Comparison of ENCODE assay signal across 1 cellular context in the genomic region with DNA sequence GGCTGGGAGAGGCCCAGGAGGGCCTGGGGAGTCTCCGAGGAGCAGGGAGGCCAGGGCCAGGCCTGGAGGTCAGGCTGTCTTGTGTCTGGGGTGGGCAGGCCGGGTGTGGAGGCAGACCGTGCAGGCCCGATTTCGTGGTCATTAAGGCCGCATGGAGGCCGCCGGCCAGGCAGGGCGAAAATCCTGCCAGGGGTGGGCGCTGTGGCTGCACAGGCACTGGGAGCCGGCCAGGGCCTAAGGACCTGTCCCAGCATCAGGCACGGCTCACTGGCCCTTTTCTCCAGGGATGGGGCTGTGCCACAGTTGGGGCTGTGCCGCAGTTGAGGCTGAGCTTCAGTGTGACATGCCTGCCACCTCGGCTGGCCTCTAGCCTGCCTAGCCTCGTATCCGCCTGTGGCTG.
TF ChIP-seq lines count a peak whose summit lies in the region.

No MANE protein-coding gene starts in this region.

TF ChIP-seq in HepG2, 621 proteins besides CTCF, POLR2A, EP300 and RAD21 (continued from another document and continues in another):
- no peak for TF ChIP-seq MAF1 (CRISPR knock-in tag; IDR thresholded peaks at IDR 0.05; ENCODE audit: borderline replicate concordance)
- TF ChIP-seq DNMT1 (CRISPR knock-in tag; IDR thresholded peaks at IDR 0.05) = no peak
- TF ChIP-seq SCMH1 (CRISPR knock-in tag; IDR thresholded peaks at IDR 0.05; ENCODE audit: borderline replicate concordance) = no peak
- TF ChIP-seq PHF21A (CRISPR knock-in tag; IDR thresholded peaks at IDR 0.05) = no peak
- no peak for TF ChIP-seq PHF8 (CRISPR knock-in tag; IDR thresholded peaks at IDR 0.05)
- no peak for TF ChIP-seq CBFB (CRISPR knock-in tag; IDR thresholded peaks at IDR 0.05)
- peak; percentile 98 for TF ChIP-seq ZBTB33 (CRISPR knock-in tag; IDR thresholded peaks at IDR 0.05)
- no peak for TF ChIP-seq ZKSCAN8 (CRISPR knock-in tag; IDR thresholded peaks at IDR 0.05; ENCODE audit: borderline replicate concordance)
- TF ChIP-seq PPARG (CRISPR knock-in tag; conservative IDR thresholded peaks at IDR 0.05) = no peak
- TF ChIP-seq, protein P1, sequence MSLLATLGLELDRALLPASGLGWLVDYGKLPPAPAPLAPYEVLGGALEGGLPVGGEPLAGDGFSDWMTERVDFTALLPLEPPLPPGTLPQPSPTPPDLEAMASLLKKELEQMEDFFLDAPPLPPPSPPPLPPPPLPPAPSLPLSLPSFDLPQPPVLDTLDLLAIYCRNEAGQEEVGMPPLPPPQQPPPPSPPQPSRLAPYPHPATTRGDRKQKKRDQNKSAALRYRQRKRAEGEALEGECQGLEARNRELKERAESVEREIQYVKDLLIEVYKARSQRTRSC (CRISPR knock-in tag; IDR thresholded peaks at IDR 0.05; ENCODE audit: low read depth) = no peak
- no peak for TF ChIP-seq KLF12 (CRISPR knock-in tag; IDR thresholded peaks at IDR 0.05; ENCODE audit: borderline replicate concordance)
- no peak for TF ChIP-seq SRSF1 (optimal IDR thresholded peaks at IDR 0.05; ENCODE audit: low read depth, low read length)
- TF ChIP-seq CCAR2 (optimal IDR thresholded peaks at IDR 0.05; ENCODE audit: low read depth, low read length) = no peak
- no peak for TF ChIP-seq RBM22 (optimal IDR thresholded peaks at IDR 0.05; ENCODE audit: low read length)
- TF ChIP-seq, protein P2, sequence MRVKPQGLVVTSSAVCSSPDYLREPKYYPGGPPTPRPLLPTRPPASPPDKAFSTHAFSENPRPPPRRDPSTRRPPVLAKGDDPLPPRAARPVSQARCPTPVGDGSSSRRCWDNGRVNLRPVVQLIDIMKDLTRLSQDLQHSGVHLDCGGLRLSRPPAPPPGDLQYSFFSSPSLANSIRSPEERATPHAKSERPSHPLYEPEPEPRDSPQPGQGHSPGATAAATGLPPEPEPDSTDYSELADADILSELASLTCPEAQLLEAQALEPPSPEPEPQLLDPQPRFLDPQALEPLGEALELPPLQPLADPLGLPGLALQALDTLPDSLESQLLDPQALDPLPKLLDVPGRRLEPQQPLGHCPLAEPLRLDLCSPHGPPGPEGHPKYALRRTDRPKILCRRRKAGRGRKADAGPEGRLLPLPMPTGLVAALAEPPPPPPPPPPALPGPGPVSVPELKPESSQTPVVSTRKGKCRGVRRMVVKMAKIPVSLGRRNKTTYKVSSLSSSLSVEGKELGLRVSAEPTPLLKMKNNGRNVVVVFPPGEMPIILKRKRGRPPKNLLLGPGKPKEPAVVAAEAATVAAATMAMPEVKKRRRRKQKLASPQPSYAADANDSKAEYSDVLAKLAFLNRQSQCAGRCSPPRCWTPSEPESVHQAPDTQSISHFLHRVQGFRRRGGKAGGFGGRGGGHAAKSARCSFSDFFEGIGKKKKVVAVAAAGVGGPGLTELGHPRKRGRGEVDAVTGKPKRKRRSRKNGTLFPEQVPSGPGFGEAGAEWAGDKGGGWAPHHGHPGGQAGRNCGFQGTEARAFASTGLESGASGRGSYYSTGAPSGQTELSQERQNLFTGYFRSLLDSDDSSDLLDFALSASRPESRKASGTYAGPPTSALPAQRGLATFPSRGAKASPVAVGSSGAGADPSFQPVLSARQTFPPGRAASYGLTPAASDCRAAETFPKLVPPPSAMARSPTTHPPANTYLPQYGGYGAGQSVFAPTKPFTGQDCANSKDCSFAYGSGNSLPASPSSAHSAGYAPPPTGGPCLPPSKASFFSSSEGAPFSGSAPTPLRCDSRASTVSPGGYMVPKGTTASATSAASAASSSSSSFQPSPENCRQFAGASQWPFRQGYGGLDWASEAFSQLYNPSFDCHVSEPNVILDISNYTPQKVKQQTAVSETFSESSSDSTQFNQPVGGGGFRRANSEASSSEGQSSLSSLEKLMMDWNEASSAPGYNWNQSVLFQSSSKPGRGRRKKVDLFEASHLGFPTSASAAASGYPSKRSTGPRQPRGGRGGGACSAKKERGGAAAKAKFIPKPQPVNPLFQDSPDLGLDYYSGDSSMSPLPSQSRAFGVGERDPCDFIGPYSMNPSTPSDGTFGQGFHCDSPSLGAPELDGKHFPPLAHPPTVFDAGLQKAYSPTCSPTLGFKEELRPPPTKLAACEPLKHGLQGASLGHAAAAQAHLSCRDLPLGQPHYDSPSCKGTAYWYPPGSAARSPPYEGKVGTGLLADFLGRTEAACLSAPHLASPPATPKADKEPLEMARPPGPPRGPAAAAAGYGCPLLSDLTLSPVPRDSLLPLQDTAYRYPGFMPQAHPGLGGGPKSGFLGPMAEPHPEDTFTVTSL (CRISPR knock-in tag; IDR thresholded peaks at IDR 0.05; ENCODE audit: borderline replicate concordance) = no peak
- TF ChIP-seq, protein P3, sequence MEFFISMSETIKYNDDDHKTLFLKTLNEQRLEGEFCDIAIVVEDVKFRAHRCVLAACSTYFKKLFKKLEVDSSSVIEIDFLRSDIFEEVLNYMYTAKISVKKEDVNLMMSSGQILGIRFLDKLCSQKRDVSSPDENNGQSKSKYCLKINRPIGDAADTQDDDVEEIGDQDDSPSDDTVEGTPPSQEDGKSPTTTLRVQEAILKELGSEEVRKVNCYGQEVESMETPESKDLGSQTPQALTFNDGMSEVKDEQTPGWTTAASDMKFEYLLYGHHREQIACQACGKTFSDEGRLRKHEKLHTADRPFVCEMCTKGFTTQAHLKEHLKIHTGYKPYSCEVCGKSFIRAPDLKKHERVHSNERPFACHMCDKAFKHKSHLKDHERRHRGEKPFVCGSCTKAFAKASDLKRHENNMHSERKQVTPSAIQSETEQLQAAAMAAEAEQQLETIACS (CRISPR knock-in tag; IDR thresholded peaks at IDR 0.05) = no peak
- no peak for TF ChIP-seq ZNF24 (IDR thresholded peaks at IDR 0.05)
- TF ChIP-seq ZNF33B (CRISPR knock-in tag; IDR thresholded peaks at IDR 0.05) = no peak
- no peak for TF ChIP-seq SRF (IDR thresholded peaks at IDR 0.05; ENCODE audit: low read depth, low read length)
- TF ChIP-seq KAT2B (IDR thresholded peaks at IDR 0.05; ENCODE audit: borderline replicate concordance, low read depth, low read length) = no peak
- no peak for TF ChIP-seq TGIF2 (CRISPR knock-in tag; IDR thresholded peaks at IDR 0.05)
- peak; percentile 79 for TF ChIP-seq STAG1 (CRISPR knock-in tag; IDR thresholded peaks at IDR 0.05)
- TF ChIP-seq TEAD3 (CRISPR knock-in tag; optimal IDR thresholded peaks at IDR 0.05; ENCODE audit: borderline replicate concordance) = peak; percentile 19
- no peak for TF ChIP-seq CREBL2 (CRISPR knock-in tag; IDR thresholded peaks at IDR 0.05; ENCODE audit: borderline replicate concordance)
- no peak for TF ChIP-seq BRD4 (CRISPR knock-in tag; IDR thresholded peaks at IDR 0.05)
- no peak for TF ChIP-seq ZNF7 (CRISPR knock-in tag; IDR thresholded peaks at IDR 0.05)
- TF ChIP-seq, protein P4, sequence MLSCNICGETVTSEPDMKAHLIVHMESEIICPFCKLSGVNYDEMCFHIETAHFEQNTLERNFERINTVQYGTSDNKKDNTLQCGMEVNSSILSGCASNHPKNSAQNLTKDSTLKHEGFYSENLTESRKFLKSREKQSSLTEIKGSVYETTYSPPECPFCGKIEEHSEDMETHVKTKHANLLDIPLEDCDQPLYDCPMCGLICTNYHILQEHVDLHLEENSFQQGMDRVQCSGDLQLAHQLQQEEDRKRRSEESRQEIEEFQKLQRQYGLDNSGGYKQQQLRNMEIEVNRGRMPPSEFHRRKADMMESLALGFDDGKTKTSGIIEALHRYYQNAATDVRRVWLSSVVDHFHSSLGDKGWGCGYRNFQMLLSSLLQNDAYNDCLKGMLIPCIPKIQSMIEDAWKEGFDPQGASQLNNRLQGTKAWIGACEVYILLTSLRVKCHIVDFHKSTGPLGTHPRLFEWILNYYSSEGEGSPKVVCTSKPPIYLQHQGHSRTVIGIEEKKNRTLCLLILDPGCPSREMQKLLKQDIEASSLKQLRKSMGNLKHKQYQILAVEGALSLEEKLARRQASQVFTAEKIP (CRISPR knock-in tag; IDR thresholded peaks at IDR 0.05; ENCODE audit: borderline replicate concordance) = no peak
- TF ChIP-seq ZIK1 (CRISPR knock-in tag; IDR thresholded peaks at IDR 0.05; ENCODE audit: borderline replicate concordance, low read depth) = no peak
- TF ChIP-seq ZNF549 (CRISPR knock-in tag; IDR thresholded peaks at IDR 0.05) = no peak
- no peak for TF ChIP-seq ETV5 (CRISPR knock-in tag; IDR thresholded peaks at IDR 0.05; ENCODE audit: borderline replicate concordance)
- TF ChIP-seq MEF2D (CRISPR knock-in tag; IDR thresholded peaks at IDR 0.05) = no peak
- no peak for TF ChIP-seq ATF1 (CRISPR knock-in tag; IDR thresholded peaks at IDR 0.05)
- TF ChIP-seq ZBTB3 (CRISPR knock-in tag; IDR thresholded peaks at IDR 0.05; ENCODE audit: borderline replicate concordance, low read depth) = no peak
- 0 out of 2 replicates have a peak, but pooled peaks have one; percentile 24 for TF ChIP-seq KDM5B (CRISPR knock-in tag; IDR thresholded peaks at IDR 0.05; ENCODE audit: borderline replicate concordance)
- TF ChIP-seq, protein P5, sequence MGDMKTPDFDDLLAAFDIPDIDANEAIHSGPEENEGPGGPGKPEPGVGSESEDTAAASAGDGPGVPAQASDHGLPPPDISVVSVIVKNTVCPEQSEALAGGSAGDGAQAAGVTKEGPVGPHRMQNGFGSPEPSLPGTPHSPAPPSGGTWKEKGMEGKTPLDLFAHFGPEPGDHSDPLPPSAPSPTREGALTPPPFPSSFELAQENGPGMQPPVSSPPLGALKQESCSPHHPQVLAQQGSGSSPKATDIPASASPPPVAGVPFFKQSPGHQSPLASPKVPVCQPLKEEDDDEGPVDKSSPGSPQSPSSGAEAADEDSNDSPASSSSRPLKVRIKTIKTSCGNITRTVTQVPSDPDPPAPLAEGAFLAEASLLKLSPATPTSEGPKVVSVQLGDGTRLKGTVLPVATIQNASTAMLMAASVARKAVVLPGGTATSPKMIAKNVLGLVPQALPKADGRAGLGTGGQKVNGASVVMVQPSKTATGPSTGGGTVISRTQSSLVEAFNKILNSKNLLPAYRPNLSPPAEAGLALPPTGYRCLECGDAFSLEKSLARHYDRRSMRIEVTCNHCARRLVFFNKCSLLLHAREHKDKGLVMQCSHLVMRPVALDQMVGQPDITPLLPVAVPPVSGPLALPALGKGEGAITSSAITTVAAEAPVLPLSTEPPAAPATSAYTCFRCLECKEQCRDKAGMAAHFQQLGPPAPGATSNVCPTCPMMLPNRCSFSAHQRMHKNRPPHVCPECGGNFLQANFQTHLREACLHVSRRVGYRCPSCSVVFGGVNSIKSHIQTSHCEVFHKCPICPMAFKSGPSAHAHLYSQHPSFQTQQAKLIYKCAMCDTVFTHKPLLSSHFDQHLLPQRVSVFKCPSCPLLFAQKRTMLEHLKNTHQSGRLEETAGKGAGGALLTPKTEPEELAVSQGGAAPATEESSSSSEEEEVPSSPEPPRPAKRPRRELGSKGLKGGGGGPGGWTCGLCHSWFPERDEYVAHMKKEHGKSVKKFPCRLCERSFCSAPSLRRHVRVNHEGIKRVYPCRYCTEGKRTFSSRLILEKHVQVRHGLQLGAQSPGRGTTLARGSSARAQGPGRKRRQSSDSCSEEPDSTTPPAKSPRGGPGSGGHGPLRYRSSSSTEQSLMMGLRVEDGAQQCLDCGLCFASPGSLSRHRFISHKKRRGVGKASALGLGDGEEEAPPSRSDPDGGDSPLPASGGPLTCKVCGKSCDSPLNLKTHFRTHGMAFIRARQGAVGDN (CRISPR knock-in tag; IDR thresholded peaks at IDR 0.05) = peak; percentile 31; the same call in 1 of the 2 replicates
- TF ChIP-seq, protein P6, sequence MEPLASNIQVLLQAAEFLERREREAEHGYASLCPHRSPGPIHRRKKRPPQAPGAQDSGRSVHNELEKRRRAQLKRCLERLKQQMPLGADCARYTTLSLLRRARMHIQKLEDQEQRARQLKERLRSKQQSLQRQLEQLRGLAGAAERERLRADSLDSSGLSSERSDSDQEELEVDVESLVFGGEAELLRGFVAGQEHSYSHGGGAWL (CRISPR knock-in tag; IDR thresholded peaks at IDR 0.05) = no peak
- TF ChIP-seq ZNF468 (CRISPR knock-in tag; IDR thresholded peaks at IDR 0.05) = no peak
- no peak for TF ChIP-seq BCL6 (CRISPR knock-in tag; IDR thresholded peaks at IDR 0.05)
- TF ChIP-seq, protein P7, sequence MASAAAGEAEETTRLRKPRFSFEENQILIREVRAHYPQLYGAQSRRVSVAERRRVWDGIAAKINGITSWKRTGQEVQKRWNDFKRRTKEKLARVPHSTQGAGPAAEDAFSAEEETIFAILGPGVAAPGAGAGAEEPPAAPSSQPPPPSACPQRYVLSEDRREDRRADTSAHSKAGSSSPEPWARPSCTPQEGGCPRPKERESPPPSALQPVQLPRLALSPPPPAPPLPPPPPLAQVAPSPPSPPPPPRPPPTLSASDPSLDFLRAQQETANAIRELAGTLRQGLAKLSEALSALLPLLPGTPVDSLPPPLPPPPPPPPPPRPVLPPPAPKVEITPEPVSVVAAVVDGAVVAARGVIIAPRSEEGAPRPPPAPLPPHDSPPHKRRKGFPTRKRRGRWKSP (CRISPR knock-in tag; IDR thresholded peaks at IDR 0.05) = no peak
- TF ChIP-seq NFYB (CRISPR knock-in tag; IDR thresholded peaks at IDR 0.05) = no peak
- no peak for TF ChIP-seq SMAD1 (CRISPR knock-in tag; IDR thresholded peaks at IDR 0.05; ENCODE audit: borderline replicate concordance, low read depth)
- TF ChIP-seq NFE2L2 (IDR thresholded peaks at IDR 0.05; ENCODE audit: low read length) = no peak
- no peak for TF ChIP-seq CHCHD3 (CRISPR knock-in tag; IDR thresholded peaks at IDR 0.05)
- no peak for TF ChIP-seq SAFB2 (CRISPR knock-in tag; IDR thresholded peaks at IDR 0.05; ENCODE audit: borderline replicate concordance, low read depth)
- no peak for TF ChIP-seq GATA4 (IDR thresholded peaks at IDR 0.05; ENCODE audit: borderline replicate concordance, low read depth)
